In genomic region chr2:96354492-96354891, GRCh38 we compare ENCODE assay signal across 1 cellular context.
TF ChIP-seq lines count a peak whose summit lies in the region.

No MANE protein-coding gene starts in this region.

TF ChIP-seq in K562, 482 proteins besides CTCF, POLR2A, EP300 and RAD21:
- TF ChIP-seq KHSRP (IDR thresholded peaks at IDR 0.05): no peak
- no peak for TF ChIP-seq ELK1 (CRISPR knock-in tag; IDR thresholded peaks at IDR 0.05)
- TF ChIP-seq ZNF184 (CRISPR knock-in tag; IDR thresholded peaks at IDR 0.05): no peak
- peak; percentile 25 for TF ChIP-seq TAF9B (IDR thresholded peaks at IDR 0.05; ENCODE audit: partially characterized antibody)
- TF ChIP-seq ARID3A (IDR thresholded peaks at IDR 0.05; ENCODE audit: borderline replicate concordance, low read depth, low read length): no peak
- 0 out of 2 replicates have a peak, but pooled peaks have one; percentile 3 for TF ChIP-seq CBFA2T2 (conservative IDR thresholded peaks at IDR 0.05)
- no peak for TF ChIP-seq PYGO2 (tag; IDR thresholded peaks at IDR 0.05)
- TF ChIP-seq CBFA2T3 (IDR thresholded peaks at IDR 0.05): peak; percentile 25
